ENCODE assay signal across 38 cellular contexts in the genomic region with DNA sequence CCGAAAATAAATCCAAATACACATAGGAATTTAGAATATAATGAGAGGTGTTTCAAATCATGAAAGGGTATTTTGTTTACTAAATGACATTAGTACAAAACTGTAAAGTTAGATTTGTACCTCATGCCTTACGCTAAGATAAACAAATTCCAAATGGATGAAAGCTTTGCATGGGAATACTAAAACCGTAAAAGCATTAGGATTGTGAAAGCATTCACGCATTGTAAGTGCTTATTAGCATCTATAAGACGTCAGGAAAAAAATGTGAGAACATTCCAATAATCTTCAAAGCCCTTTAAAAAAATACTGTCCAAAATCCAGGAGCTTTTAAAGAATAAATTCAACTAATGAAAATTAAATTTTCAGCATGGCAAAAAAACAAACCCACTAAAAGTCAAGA. TPM values are rescaled to one million over a fixed set of nuclear protein-coding genes. Genes with fewer than 3 reads are reported as not detected.
"Had no signal": no experiment of that assay in that cellular context is flagged by ENCODE, and none has a peak within 500 bp of the region (broad histone marks: within the 10 kb centered on the region; RNA-seq: fewer than 3 reads in every experiment).

No MANE protein-coding gene starts in this region.

- H3K9me3 ChIP-seq: ascending aorta, Peyer's patch, SJSA1 had no signal

- H3K27ac Mint-ChIP-seq: activated CD4-positive, alpha-beta memory T cell treated with anti-CD3 and anti-CD28 coated beads, Interleukin-2, amount 10 ng/mL, durations not matched to agents 7 days and 5 days; activated CD8-positive, alpha-beta memory T cell treated with anti-CD3 and anti-CD28 coated beads, Interleukin-2, amount 10 ng/mL, durations not matched to agents 7 days and 5 days; activated naive CD8-positive, alpha-beta T cell treated with anti-CD3 and anti-CD28 coated beads for 36 hours; activated T-cell treated with anti-CD3 and anti-CD28 coated beads, Interleukin-2, amount 50 U/mL, for 72 hours; activated T-helper 17 cell treated with anti-CD3 and anti-CD28 coated beads, Interleukin-2, amount 50 U/mL, for 72 hours had no signal

- ATAC-seq: activated CD8-positive, alpha-beta memory T cell treated with anti-CD3 and anti-CD28 coated beads, Interleukin-2, amount 10 ng/mL, durations not matched to agents 7 days and 5 days; activated T-cell treated with anti-CD3 and anti-CD28 coated beads, Interleukin-2, amount 50 U/mL, for 72 hours; activated T-helper 17 cell treated with anti-CD3 and anti-CD28 coated beads, Interleukin-2, amount 50 U/mL, for 72 hours; PC-3 had no signal

- H3K4me1 Mint-ChIP-seq: activated CD8-positive, alpha-beta memory T cell treated with anti-CD3 and anti-CD28 coated beads, Interleukin-2, amount 10 ng/mL, durations not matched to agents 7 days and 5 days; activated naive CD8-positive, alpha-beta T cell treated with anti-CD3 and anti-CD28 coated beads for 36 hours; activated T-helper 17 cell treated with anti-CD3 and anti-CD28 coated beads, Interleukin-2, amount 50 U/mL, for 72 hours; central memory CD8-positive, alpha-beta T cell had no signal

- H3K9me3 Mint-ChIP-seq: activated CD4-positive, alpha-beta memory T cell treated with anti-CD3 and anti-CD28 coated beads, Interleukin-2, amount 10 ng/mL, durations not matched to agents 7 days and 5 days; activated naive CD8-positive, alpha-beta T cell treated with anti-CD3 and anti-CD28 coated beads for 36 hours; activated T-cell treated with anti-CD3 and anti-CD28 coated beads, Interleukin-2, amount 50 U/mL, for 72 hours; activated T-helper 17 cell treated with anti-CD3 and anti-CD28 coated beads, Interleukin-2, amount 50 U/mL, for 72 hours; central memory CD8-positive, alpha-beta T cell had no signal

- H3K27me3 ChIP-seq: ascending aorta, cardiac muscle cell, Peyer's patch had no signal

- H3K4me3 ChIP-seq: ascending aorta, cardiac muscle cell, Peyer's patch, SJSA1 had no signal

- H3K27ac ChIP-seq: ascending aorta, cardiac muscle cell, Peyer's patch, SJSA1, WERI-Rb-1 had no signal

- DNase-seq: activated CD4-positive, alpha-beta memory T cell treated with anti-CD3 and anti-CD28 coated beads, Interleukin-2, amount 10 ng/mL, durations not matched to agents 7 days and 5 days; activated CD4-positive, alpha-beta T cell treated with anti-CD3 and anti-CD28 coated beads for 1 hour; activated CD4-positive, alpha-beta T cell treated with anti-CD3 and anti-CD28 coated beads for 48 hours; activated CD4-positive, CD25-positive, alpha-beta regulatory T cell; activated CD8-positive, alpha-beta memory T cell treated with anti-CD3 and anti-CD28 coated beads for 24 hours; activated CD8-positive, alpha-beta memory T cell treated with anti-CD3 and anti-CD28 coated beads, Interleukin-2, amount 10 ng/mL, durations not matched to agents 7 days and 5 days; activated effector memory CD4-positive, alpha-beta T cell treated with anti-CD3 and anti-CD28 coated beads, Interleukin-2, amount 50 U/mL, for 16 hours; activated naive CD4-positive, alpha-beta T cell; activated naive CD4-positive, alpha-beta T cell treated with anti-CD3 and anti-CD28 coated beads, Interleukin-2, amount 50 U/mL, for 16 hours; activated naive CD8-positive, alpha-beta T cell treated with anti-CD3 and anti-CD28 coated beads for 36 hours; activated T-cell treated with anti-CD3 and anti-CD28 coated beads, Interleukin-2, amount 50 U/mL, for 1 hour; activated T-cell treated with anti-CD3 and anti-CD28 coated beads, Interleukin-2, amount 50 U/mL, for 72 hours; amygdala; Karpas-422; KBM-7; NCI-H1105; NCI-H1417 treated with DMSO at 0.1 percent for 48 hours; NCI-H187 treated with DMSO at 0.1 percent for 48 hours; NCI-H2081 treated with DMSO at 0.1 percent for 48 hours; NCI-H345; NCI-H510A; NCI-H526; NCI-H748 treated with DMSO at 0.1 percent for 48 hours; NK-92 treated with Interleukin-12 subunit alpha and Interleukin-12 subunit beta, amount 100 ng/mL, for 24 hours; PC-3; Peyer's patch; RPMI8226; SHP77 treated with DMSO at 0.1 percent for 48 hours; T1000; WERI-Rb-1 had no signal

- H3K4me1 ChIP-seq: ascending aorta, Peyer's patch, SJSA1 had no signal

- H3K4me3 Mint-ChIP-seq: activated CD4-positive, alpha-beta memory T cell treated with anti-CD3 and anti-CD28 coated beads, Interleukin-2, amount 10 ng/mL, durations not matched to agents 7 days and 5 days; activated CD8-positive, alpha-beta memory T cell treated with anti-CD3 and anti-CD28 coated beads, Interleukin-2, amount 10 ng/mL, durations not matched to agents 7 days and 5 days; activated naive CD8-positive, alpha-beta T cell treated with anti-CD3 and anti-CD28 coated beads for 36 hours; activated T-cell treated with anti-CD3 and anti-CD28 coated beads, Interleukin-2, amount 50 U/mL, for 72 hours; activated T-helper 17 cell treated with anti-CD3 and anti-CD28 coated beads, Interleukin-2, amount 50 U/mL, for 72 hours; central memory CD8-positive, alpha-beta T cell had no signal

- H3K27me3 Mint-ChIP-seq: activated naive CD8-positive, alpha-beta T cell treated with anti-CD3 and anti-CD28 coated beads for 36 hours; central memory CD8-positive, alpha-beta T cell had no signal

RNA-seq across cellular contexts. Expression of a gene that starts 24.8 kb away (rescaled TPM):
- total RNA-seq: activated CD4-positive, alpha-beta memory T cell treated with anti-CD3 and anti-CD28 coated beads, Interleukin-2, amount 10 ng/mL, durations not matched to agents 7 days and 5 days; activated CD8-positive, alpha-beta memory T cell treated with anti-CD3 and anti-CD28 coated beads, Interleukin-2, amount 10 ng/mL, durations not matched to agents 7 days and 5 days; ascending aorta; MCF 10A; PC-3; Peyer's patch; SJSA1; T-helper 1 cell treated with Interleukin-12 subunit alpha and Interleukin-12 subunit beta and Interleukin-4 antibody, amounts not matched to agents 30 ng/mL and 1 ng/mL, for 36 hours; T-helper 2 cell treated with Interferon-gamma antibody and Interleukin-4, amounts not matched to agents 100 ng/mL and 5 ng/mL, for 36 hours had no signal
